Comparison of ENCODE assay signal across 8 cellular contexts in the genomic region with DNA sequence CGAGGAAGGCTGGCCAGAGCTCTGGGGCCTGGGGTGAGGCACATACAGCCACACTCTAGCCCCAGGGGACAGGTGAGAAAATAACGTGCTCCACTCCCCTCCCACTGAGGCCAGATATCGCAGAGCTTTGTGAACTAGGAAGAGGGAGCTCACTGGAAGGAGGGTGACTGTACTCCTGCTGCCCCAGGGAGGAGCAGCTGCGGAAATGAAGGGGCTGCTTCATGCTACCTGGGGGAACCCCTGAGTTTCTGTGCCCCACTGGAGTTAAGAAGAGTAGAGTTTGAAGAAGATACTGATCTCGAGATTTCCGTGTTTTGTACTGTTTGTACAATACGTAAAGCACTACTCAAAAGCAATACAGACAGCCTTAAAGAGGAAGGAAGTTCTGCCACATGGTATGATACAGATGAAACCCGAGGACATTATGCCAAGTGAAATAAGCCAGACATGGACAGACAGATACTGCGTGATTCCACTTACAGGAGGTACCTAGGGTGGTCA. TPM values are rescaled to one million over a fixed set of nuclear protein-coding genes. Genes with fewer than 3 reads are reported as not detected.
DNase-seq lines count a peak whose midpoint lies in the region; ATAC-seq lines count a peak whose summit lies in the region.

No MANE protein-coding gene starts in this region.

- H3K27me3 Mint-ChIP-seq in activated T-cell treated with anti-CD3 and anti-CD28 coated beads, Interleukin-2, amount 50 U/mL, for 4 hours (ENCODE audit: low read depth): no peaks in the 10 kb centered on the region

- H3K4me1 Mint-ChIP-seq in activated T-cell treated with anti-CD3 and anti-CD28 coated beads, Interleukin-2, amount 50 U/mL, for 4 hours (ENCODE audit: low read depth): peaks cover 51% of the 10 kb centered on the region

- H3K9me3 Mint-ChIP-seq in activated T-cell treated with anti-CD3 and anti-CD28 coated beads, Interleukin-2, amount 50 U/mL, for 4 hours: no peaks in the 10 kb centered on the region

- H3K4me3 Mint-ChIP-seq in activated T-cell treated with anti-CD3 and anti-CD28 coated beads, Interleukin-2, amount 50 U/mL, for 4 hours: peak overlapping the region; percentile 45

- in situ Hi-C loops in ACHN (cut with HindIII; ENCODE audit: low pct_ligation_motif_present, low pct_unique_long_range_greater_than_20kb, low sequenced_read_pairs): no loop called here

- H3K36me3 Mint-ChIP-seq in activated T-cell treated with anti-CD3 and anti-CD28 coated beads, Interleukin-2, amount 50 U/mL, for 4 hours (ENCODE audit: insufficient read depth): peaks cover 16% of the 10 kb centered on the region

- peak; percentile 60 for DNase-seq in ELF-1 (ENCODE audit: low read depth, low spot score)
- DNase-seq in Kasumi-1 (lab: John Stamatoyannopoulos, UW): peak; percentile 75 to 78
- peak; percentile 51 for DNase-seq in activated T-cell treated with anti-CD3 and anti-CD28 coated beads, Interleukin-2, amount 50 U/mL, for 4 hours
- peak; percentile 57 to 63 for DNase-seq in lung microvascular endothelial cell (ENCODE audit: low read depth in 2 of 2)
- DNase-seq in inferior parietal cortex (ENCODE audit: extremely low spot score): no peak
- no peak for DNase-seq in anterior cingulate cortex (lab: John Stamatoyannopoulos, UW)
- DNase-seq in H7: no peak
- DNase-seq in ACHN: no peak

- H3K27me3 ChIP-seq in H7 (ENCODE audit: control insufficient read depth, insufficient read depth, low read length): no peaks in the 10 kb centered on the region

- no peak overlapping the region for H3K4me3 ChIP-seq in H7 (ENCODE audit: insufficient read depth, low read depth, low read length)

- ATAC-seq in activated T-cell treated with anti-CD3 and anti-CD28 coated beads, Interleukin-2, amount 50 U/mL, for 4 hours: peak; percentile 55 to 59

- no peaks in the 10 kb centered on the region; the same call in 1 of the 2 replicates for H3K36me3 ChIP-seq in H7 (replicated peaks; ENCODE audit: control insufficient read depth, insufficient read depth, low read length)

RNA-seq across cellular contexts. Expression of a gene that starts 44.6 kb away (rescaled TPM):
- 10 to 100 TPM; 44.3 to 60.9 (median 47.9) TPM for total RNA-seq in activated T-cell treated with anti-CD3 and anti-CD28 coated beads, Interleukin-2, amount 50 U/mL, for 4 hours
- 75.2 and 92.3 TPM in 2 replicates for total RNA-seq in lung microvascular endothelial cell
- total RNA-seq in H7 (2014; rRNA removed; shearing (Covaris generic)): 48.2 and 53.9 TPM in 2 replicates

Comparison
In these comparisons a context has a peak if more than half of its experiments do, and no peak if none do; other contexts are left out.
1. DNase-seq: peak in ELF-1 (single experiment), Kasumi-1 (2 of 2), activated T-cell treated with anti-CD3 and anti-CD28 coated beads, Interleukin-2, amount 50 U/mL, for 4 hours (single experiment) and lung microvascular endothelial cell (2 of 2); none in inferior parietal cortex (single experiment), anterior cingulate cortex (0 of 58), H7 (single experiment) and ACHN (single experiment).